8 cellular contexts compared by ENCODE assay signal in genomic region chr5:36875789-36876388, GRCh38. TPM values are rescaled to one million over a fixed set of nuclear protein-coding genes. Genes with fewer than 3 reads are reported as not detected.
A peak's percentile ranks its signal among the peaks of the same experiment; 100 is the strongest.
DNase-seq lines count a peak whose midpoint lies in the region; ATAC-seq and TF ChIP-seq lines count a peak whose summit lies in the region.

No MANE protein-coding gene starts in this region.

- H3K9ac ChIP-seq in colonic mucosa (ENCODE audit: low read depth in 2 of 2, low read length in 2 of 2) = peak overlapping the region; percentile 86 to 97

- H3K27me3 ChIP-seq in colonic mucosa (no peaks in the 10 kb centered on the region), left lung (no peaks in the 10 kb centered on the region)

- H3K4me3 ChIP-seq in colonic mucosa (peak overlapping the region; percentile 75), left lung (peak overlapping the region; percentile 72 to 76)

- H3K4me1 ChIP-seq in colonic mucosa (peaks cover 6% of the 10 kb centered on the region), left lung (peaks cover 23 to 45% of the 10 kb centered on the region in 2 donors)

- H3K27ac ChIP-seq in colonic mucosa (peak overlapping the region; percentile 94), left lung (peak overlapping the region; percentile 97 to 98)

- DNase-seq in AG08396 (ENCODE audit: low spot score) (peak; percentile 85), NCI-H345 treated with DMSO at 0.1 percent for 48 hours (lab: John Stamatoyannopoulos, UW; ENCODE audit: unreplicated experiment) (peak; percentile 60), colonic mucosa (peak; percentile 85), left lung (peak; percentile 87 to 97)
- peak; percentile 63 to 71 for DNase-seq in activated CD4-positive, alpha-beta T cell treated with anti-CD3 and anti-CD28 coated beads for 4 hours
- peak; percentile 73 for DNase-seq in stimulated activated CD4-positive, alpha-beta T cell treated with anti-CD3 and anti-CD28 coated beads, Interleukin-4, amount 100 ng/mL, for 1 hour

- ATAC-seq in GM18909 (IDR thresholded peaks at IDR 0.05; ENCODE audit: poor library complexity, unreplicated experiment) (peak; percentile 69), HG03196 (IDR thresholded peaks at IDR 0.05; ENCODE audit: unreplicated experiment) (peak; percentile 58), left lung (peak; percentile 88)

- H3K36me3 ChIP-seq in colonic mucosa (no peaks in the 10 kb centered on the region), left lung (no peaks in the 10 kb centered on the region)

- H3K9me3 ChIP-seq in colonic mucosa = no peaks in the 10 kb centered on the region
- no peaks in the 10 kb centered on the region for H3K9me3 ChIP-seq in left lung

- TF ChIP-seq CTCF in colonic mucosa (IDR thresholded peaks at IDR 0.05) (no peak), left lung (IDR thresholded peaks at IDR 0.05) (peak in 1 of 2 donors; percentile 33)

- intact Hi-C loops in colonic mucosa (cut with DNase I) (no loop called here), left lung (cut with DNase I) (loop anchor here in 1 of 2 donors (10.0 kb wide), 1 partner anchor 69 kb away; no protein-coding TSS in a partner anchor)

RNA-seq across cellular contexts. Expression of gene NIPBL, which starts 0.7 kb away (rescaled TPM):
- total RNA-seq in colonic mucosa (10 to 100 TPM; 47.6 to 59.2 TPM), left lung (10 to 100 TPM; 48.8 to 57.7 TPM)

Comparison
In these comparisons a context has a peak if more than half of its experiments do, and no peak if none do; other contexts are left out.
1. Peak in every context shown above with its lines: DNase-seq, ATAC-seq, H3K4me3 ChIP-seq and H3K27ac ChIP-seq.